18 cellular contexts compared by ENCODE assay signal in genomic region chr17:16273499-16273898, GRCh38. TPM values are rescaled to one million over a fixed set of nuclear protein-coding genes. Genes with fewer than 3 reads are reported as not detected.
DNase-seq lines count a peak whose midpoint lies in the region; ATAC-seq, FAIRE-seq and TF ChIP-seq lines count a peak whose summit lies in the region.
"Had no signal": no experiment of that assay in that cellular context is flagged by ENCODE, and none has a peak within 500 bp of the region (broad histone marks: within the 10 kb centered on the region; RNA-seq: fewer than 3 reads in every experiment).

No MANE protein-coding gene starts in this region.

- no peak overlapping the region for H3K9ac ChIP-seq in keratinocyte (ENCODE audit: control insufficient read depth, extremely low read depth, insufficient read depth, low read length)

- no peak for ATAC-seq in GM19455 (IDR thresholded peaks at IDR 0.05; ENCODE audit: unreplicated experiment)
- ATAC-seq: naive thymus-derived CD8-positive, alpha-beta T cell had no signal

- dilution Hi-C loops in keratinocyte (cut with MboI; ENCODE audit: extremely low pct_ligation_motif_present, low sequenced_read_pairs) = no loop called here

- no peak overlapping the region for H2AFZ ChIP-seq in keratinocyte (ENCODE audit: control insufficient read depth, low read length)

- no peak for TF ChIP-seq CTCF in keratinocyte (optimal IDR thresholded peaks at IDR 0.05 in 1 of 3, IDR thresholded peaks at IDR 0.05 in 1 of 3, conservative IDR thresholded peaks at IDR 0.05 in 1 of 3; ENCODE audit: extremely low read depth in 1 of 3, insufficient read depth in 2 of 3, low read length in 3 of 3)

- peaks cover 12% of the 10 kb centered on the region for H3K4me1 ChIP-seq in keratinocyte (ENCODE audit: control insufficient read depth, extremely low read depth, insufficient read depth, low read length)
- H3K4me1 ChIP-seq: prostate gland had no signal

- no peaks in the 10 kb centered on the region for H4K20me1 ChIP-seq in keratinocyte (ENCODE audit: control insufficient read depth, extremely low read depth, insufficient read depth, low read length)

- H3K4me3 ChIP-seq in keratinocyte (ENCODE audit: control insufficient read depth in 2 of 3, extremely low read depth in 1 of 3, insufficient read depth in 2 of 3, low read depth in 1 of 3, low read length in 3 of 3) = no peak overlapping the region
- H3K4me3 ChIP-seq: prostate gland, SK-N-MC, thoracic aorta had no signal

- no peak overlapping the region for H3K27ac ChIP-seq in keratinocyte (ENCODE audit: control insufficient read depth, insufficient read depth, low read length)
- H3K27ac ChIP-seq: prostate gland, SK-N-MC, thoracic aorta had no signal

- no peaks in the 10 kb centered on the region for H3K36me3 ChIP-seq in keratinocyte (ENCODE audit: control insufficient read depth in 2 of 2, extremely low read depth in 1 of 2, insufficient read depth in 2 of 2, low read length in 2 of 2)
- H3K36me3 ChIP-seq: prostate gland, thoracic aorta had no signal

- H3K4me2 ChIP-seq in keratinocyte (ENCODE audit: control insufficient read depth, extremely low read depth, insufficient read depth, low read depth, low read length) = no peak overlapping the region

- peak; percentile 89 for DNase-seq in ELR (ENCODE audit: low read depth)
- DNase-seq in LHCN-M2 (ENCODE audit: low read depth) = peak; percentile 51
- DNase-seq in amniotic epithelial cell (ENCODE audit: low read depth) = peak; percentile 33
- peak; percentile 13 for DNase-seq in keratinocyte (ENCODE audit: low read depth, low spot score)
- no peak for DNase-seq in cerebellum (ENCODE audit: low spot score)
- no peak for DNase-seq in activated CD4-positive, CD25-positive, alpha-beta regulatory T cell (lab: John Stamatoyannopoulos, UW)
- no peak for DNase-seq in NCI-H2081 treated with DMSO at 0.1 percent for 48 hours (lab: John Stamatoyannopoulos, UW)
- DNase-seq: activated CD4-positive, alpha-beta T cell treated with anti-CD3 and anti-CD28 coated beads, Interleukin-2, amount 10 ng/mL, durations not matched to agents 24 days and 14 days; H9; naive thymus-derived CD8-positive, alpha-beta T cell; NCI-H2081; NCI-H526; T1000 had no signal

- no peaks in the 10 kb centered on the region for H3K79me2 ChIP-seq in keratinocyte (ENCODE audit: control insufficient read depth, insufficient read depth, low read length)

- H3K9me1 ChIP-seq in keratinocyte (ENCODE audit: control insufficient read depth, extremely low read depth, insufficient read depth, low read length) = no peaks in the 10 kb centered on the region

- H3K9me3 ChIP-seq in keratinocyte (ENCODE audit: control insufficient read depth, low read depth, low read length) = no peaks in the 10 kb centered on the region
- H3K9me3 ChIP-seq: prostate gland, thoracic aorta had no signal

- no peaks in the 10 kb centered on the region for H3K27me3 ChIP-seq in keratinocyte (ENCODE audit: control insufficient read depth, extremely low read depth, insufficient read depth, low read length)

- FAIRE-seq in keratinocyte (lab: Jason Lieb, UNC) = no peak
- FAIRE-seq: islet of Langerhans had no signal

RNA-seq across cellular contexts. Expression of gene PIGL, which starts 56.5 kb away (rescaled TPM):
- total RNA-seq in LHCN-M2 (2014; rRNA removed) (13.9 and 14.2 TPM in 2 replicates), cerebellum (38.4 TPM)
- polyA plus RNA-seq in LHCN-M2 (2012) = 5.7 TPM
- polyA plus RNA-seq in keratinocyte = 17.0 to 30.4 TPM (median 21.5 TPM) in 3 replicates
- 11.1 TPM for polyA plus RNA-seq in keratinocyte (2011; ENCODE audit: low read depth)
- 6.8 and 9.4 TPM in 2 replicates for polyA plus RNA-seq in keratinocyte (2011; cell fraction: cytosol; rRNA removed)
- 117 and 146 TPM in 2 replicates for polyA plus RNA-seq in keratinocyte (2011; cell fraction: nucleus; rRNA removed)
- polyA plus RNA-seq in keratinocyte (2012; ENCODE audit: low replicate concordance) = 10.9 and 31.9 TPM in 2 replicates
- polyA minus RNA-seq in keratinocyte = 11.5 to 34.9 TPM (median 24.3 TPM) in 3 replicates
- 6.1 TPM for polyA minus RNA-seq in keratinocyte (2011; cell fraction: cytosol; rRNA and poly(A)+ RNA removed)
- 25.9 and 41.9 TPM in 2 replicates for polyA minus RNA-seq in keratinocyte (2011; cell fraction: nucleus; rRNA and poly(A)+ RNA removed)

RNA-seq across cellular contexts. Expression of gene NCOR1, which starts 58.2 kb away (rescaled TPM):
- 43.9 and 65.4 TPM in 2 replicates for total RNA-seq in LHCN-M2 (2014; rRNA removed)
- polyA plus RNA-seq in LHCN-M2 (2012) = 32.7 TPM
- 58.2 to 80.9 TPM (median 59.8 TPM) in 3 replicates for polyA plus RNA-seq in keratinocyte
- 109 TPM for polyA plus RNA-seq in keratinocyte (2011; ENCODE audit: low read depth)
- polyA plus RNA-seq in keratinocyte (2011; cell fraction: cytosol; rRNA removed) = 46.0 and 53.2 TPM in 2 replicates
- polyA plus RNA-seq in keratinocyte (2011; cell fraction: nucleus; rRNA removed) = 87.5 and 91.6 TPM in 2 replicates
- 44.2 and 49.1 TPM in 2 replicates for polyA plus RNA-seq in keratinocyte (2012; ENCODE audit: low replicate concordance)
- 160 to 225 TPM (median 176 TPM) in 3 replicates for polyA minus RNA-seq in keratinocyte
- polyA minus RNA-seq in keratinocyte (2011; cell fraction: cytosol; rRNA and poly(A)+ RNA removed) = 59.1 TPM
- 93.4 and 211 TPM in 2 replicates for polyA minus RNA-seq in keratinocyte (2011; cell fraction: nucleus; rRNA and poly(A)+ RNA removed)
- total RNA-seq in cerebellum = 116 TPM

Comparison
In these comparisons a context has a peak if more than half of its experiments do, and no peak if none do; other contexts are left out.
1. DNase-seq: peak in ELR (single experiment), LHCN-M2 (single experiment), amniotic epithelial cell (single experiment) and keratinocyte (single experiment); none in cerebellum (single experiment), activated CD4-positive, CD25-positive, alpha-beta regulatory T cell (0 of 4) and NCI-H2081 treated with DMSO at 0.1 percent for 48 hours (single experiment).